26 cellular contexts compared by ENCODE assay signal in genomic region chr10:50634479-50634878, GRCh38. TPM values are rescaled to one million over a fixed set of nuclear protein-coding genes. Genes with fewer than 3 reads are reported as not detected.
DNase-seq lines count a peak whose midpoint lies in the region; ATAC-seq, FAIRE-seq and TF ChIP-seq lines count a peak whose summit lies in the region.
"Had no signal": no experiment of that assay in that cellular context is flagged by ENCODE, and none has a peak within 500 bp of the region (broad histone marks: within the 10 kb centered on the region; RNA-seq: fewer than 3 reads in every experiment).

No MANE protein-coding gene starts in this region.

- no peak for TF ChIP-seq CTCF in K562 (IDR thresholded peaks at IDR 0.05 in 2 of 3, conservative IDR thresholded peaks at IDR 0.05 in 1 of 3; ENCODE audit: insufficient read depth in 2 of 3, low read depth in 1 of 3, low read length in 3 of 3)

- no peak for TF ChIP-seq POLR2A in K562 (conservative IDR thresholded peaks at IDR 0.05)

- TF ChIP-seq EP300 in K562 (IDR thresholded peaks at IDR 0.05; ENCODE audit: low read length): no peak

- H3K9me3 ChIP-seq in K562 (replicated peaks; ENCODE audit: control insufficient read depth, insufficient read depth, low read depth, low read length): no peaks in the 10 kb centered on the region
- H3K9me3 ChIP-seq: A549, BE2C, BLaER1 had no signal

- H3K27ac Mint-ChIP-seq in activated CD4-positive, alpha-beta T cell treated with anti-CD3 and anti-CD28 coated beads, Interleukin-2, amount 10 ng/mL, durations not matched to agents 7 days and 5 days: peak overlapping the region; percentile 32
- H3K27ac Mint-ChIP-seq: CD4-positive, CD25-positive, alpha-beta regulatory T cell; CD8-positive, alpha-beta memory T cell had no signal

- H3K4me3 Mint-ChIP-seq in activated CD4-positive, alpha-beta T cell treated with anti-CD3 and anti-CD28 coated beads, Interleukin-2, amount 10 ng/mL, durations not matched to agents 7 days and 5 days: no peak overlapping the region
- H3K4me3 Mint-ChIP-seq in activated T-cell treated with anti-CD3 and anti-CD28 coated beads, Interleukin-2, amount 50 U/mL, for 4 hours: no peak overlapping the region
- H3K4me3 Mint-ChIP-seq: CD14-positive monocyte had no signal

- H3K27ac ChIP-seq in K562 (ENCODE audit: extremely low read depth, low read depth, low read length): no peak overlapping the region
- H3K27ac ChIP-seq: 22Rv1, A549, BLaER1 had no signal

- no peak overlapping the region for H3K4me3 ChIP-seq in K562
- H3K4me3 ChIP-seq: A549, BLaER1, GM12878 had no signal

- in situ Hi-C loops in K562 (cut with MboI): no loop called here

- POLR2A ChIA-PET in activated CD4-positive, alpha-beta T cell treated with anti-CD3 and anti-CD28 coated beads, Interleukin-2, amount 10 ng/mL, durations not matched to agents 7 days and 5 days (lab: Charles Lee): no interaction called here
- POLR2A ChIA-PET in K562 (lab: Yijun Ruan, JAX): interaction anchor here (1.3 kb wide), 1 partner anchor 10 kb away, joined by 9 read pairs; the partner anchor contains the start of gene SGMS1

- H3K79me2 ChIP-seq in K562 (ENCODE audit: control insufficient read depth, insufficient read depth, low read length): no peaks in the 10 kb centered on the region

- H4K20me1 ChIP-seq in K562 (replicated peaks; ENCODE audit: control insufficient read depth, insufficient read depth, low read length): no peaks in the 10 kb centered on the region
- H4K20me1 ChIP-seq: BLaER1 had no signal

- WGBS in K562 (ENCODE audit: insufficient coverage, low coverage, missing lambda C conversion rate): 21% methylated on average over 1 of the region's 1 CpG

- H3K4me1 Mint-ChIP-seq in activated CD4-positive, alpha-beta T cell treated with anti-CD3 and anti-CD28 coated beads, Interleukin-2, amount 10 ng/mL, durations not matched to agents 7 days and 5 days: peaks cover 50% of the 10 kb centered on the region
- peaks cover 47% of the 10 kb centered on the region for H3K4me1 Mint-ChIP-seq in activated T-cell treated with anti-CD3 and anti-CD28 coated beads, Interleukin-2, amount 50 U/mL, for 4 hours (ENCODE audit: low read depth)

- H3K9me1 ChIP-seq in K562 (ENCODE audit: control insufficient read depth, insufficient read depth, low read length): no peaks in the 10 kb centered on the region

- H2AFZ ChIP-seq in K562 (ENCODE audit: low read depth, low read length): no peak overlapping the region

- no peak overlapping the region for H3K9ac ChIP-seq in K562 (ENCODE audit: insufficient read depth in 1 of 2, low read depth in 2 of 2, low read length in 2 of 2)
- H3K9ac ChIP-seq: BLaER1 had no signal

- no peak for TF ChIP-seq RAD21 in K562 (CRISPR knock-in tag; conservative IDR thresholded peaks at IDR 0.05 in 1 of 2, IDR thresholded peaks at IDR 0.05 in 1 of 2)

- peaks cover 2 to 3% of the 10 kb centered on the region in 2 experiments; a peak in 3 of 5 replicates for H3K4me1 ChIP-seq in K562 (replicated peaks in 1 of 2; ENCODE audit: control insufficient read depth in 2 of 2, insufficient read depth in 2 of 2, low read length in 2 of 2)
- H3K4me1 ChIP-seq: A549, BE2C, BLaER1 had no signal

- BruUV-seq in K562 (replicated peaks; lab: Mats Ljungman, UMichigan): no TSS peak

- no peak for ATAC-seq in K562
- no peak for ATAC-seq in activated T-cell treated with anti-CD3 and anti-CD28 coated beads, Interleukin-2, amount 50 U/mL, for 4 hours
- ATAC-seq: A549, GM12878 had no signal

- H3K27me3 Mint-ChIP-seq in activated CD4-positive, alpha-beta T cell treated with anti-CD3 and anti-CD28 coated beads, Interleukin-2, amount 10 ng/mL, durations not matched to agents 7 days and 5 days: peaks cover 24% of the 10 kb centered on the region
- H3K27me3 Mint-ChIP-seq in activated T-cell treated with anti-CD3 and anti-CD28 coated beads, Interleukin-2, amount 50 U/mL, for 4 hours (ENCODE audit: low read depth): no peaks in the 10 kb centered on the region
- H3K27me3 Mint-ChIP-seq: CD4-positive, alpha-beta memory T cell; CD4-positive, CD25-positive, alpha-beta regulatory T cell; CD8-positive, alpha-beta memory T cell had no signal

- DNase-seq in NCI-H1694 treated with DMSO at 0.1 percent for 48 hours (lab: John Stamatoyannopoulos, UW) (peak; percentile 14), NCI-H1694 (lab: John Stamatoyannopoulos, UW) (no peak), K562 (ENCODE audit: extremely low read depth in 1 of 4, low spot score in 3 of 4) (no peak)
- DNase-seq in activated CD4-positive, alpha-beta T cell treated with anti-CD3 and anti-CD28 coated beads, Interleukin-2, amount 10 ng/mL, durations not matched to agents 7 days and 5 days: no peak
- no peak for DNase-seq in activated CD4-positive, alpha-beta T cell treated with anti-CD3 and anti-CD28 coated beads, Interleukin-2, amount 50 U/mL, for 48 hours
- DNase-seq in activated T-cell treated with anti-CD3 and anti-CD28 coated beads, Interleukin-2, amount 50 U/mL, for 4 hours: no peak
- DNase-seq: BE2C; C1 segment of cervical spinal cord; CD4-positive, alpha-beta memory T cell; CD4-positive, CD25-positive, alpha-beta regulatory T cell; CD8-positive, alpha-beta memory T cell; COR-L47; DMS 273 treated with DMSO at 0.1 percent for 48 hours; DMS153; DMS53; DMS79; DND-41; EL; GDM1 had no signal

- peaks cover 2% of the 10 kb centered on the region for H3K36me3 Mint-ChIP-seq in activated CD4-positive, alpha-beta T cell treated with anti-CD3 and anti-CD28 coated beads, Interleukin-2, amount 10 ng/mL, durations not matched to agents 7 days and 5 days (ENCODE audit: low read depth)
- H3K36me3 Mint-ChIP-seq in activated T-cell treated with anti-CD3 and anti-CD28 coated beads, Interleukin-2, amount 50 U/mL, for 4 hours (ENCODE audit: insufficient read depth): no peaks in the 10 kb centered on the region
- H3K36me3 Mint-ChIP-seq: CD4-positive, CD25-positive, alpha-beta regulatory T cell had no signal

- H3K27me3 ChIP-seq in K562 (ENCODE audit: control insufficient read depth in 2 of 2, insufficient read depth in 2 of 2, low read length in 2 of 2): no peaks in the 10 kb centered on the region; a peak in 1 of 5 replicates
- H3K27me3 ChIP-seq: BE2C, BLaER1 had no signal

- CTCF ChIA-PET in activated CD4-positive, alpha-beta T cell treated with anti-CD3 and anti-CD28 coated beads, Interleukin-2, amount 10 ng/mL, durations not matched to agents 7 days and 5 days (lab: Charles Lee): interaction anchor here (0.7 to 3.8 kb wide), 3 partner anchors 8 to 16 kb away, joined by 3 to 22 read pairs (median 13); no protein-coding TSS in a partner anchor
- CTCF ChIA-PET in K562 (lab: Yijun Ruan, JAX; ENCODE audit: low intra/inter-chr PET ratio): no interaction called here

- no peaks in the 10 kb centered on the region for H3K9me3 Mint-ChIP-seq in activated CD4-positive, alpha-beta T cell treated with anti-CD3 and anti-CD28 coated beads, Interleukin-2, amount 10 ng/mL, durations not matched to agents 7 days and 5 days
- no peaks in the 10 kb centered on the region for H3K9me3 Mint-ChIP-seq in activated T-cell treated with anti-CD3 and anti-CD28 coated beads, Interleukin-2, amount 50 U/mL, for 4 hours
- H3K9me3 Mint-ChIP-seq: CD14-positive monocyte; CD4-positive, alpha-beta memory T cell; CD4-positive, CD25-positive, alpha-beta regulatory T cell; CD8-positive, alpha-beta memory T cell had no signal

- intact Hi-C loops in K562 (cut with micrococcal nuclease): no loop called here

- no peak for FAIRE-seq in K562 (lab: Jason Lieb, UNC)
- FAIRE-seq: A549, GM12878, GM12892, GM18507 had no signal

- no peaks in the 10 kb centered on the region for H3K36me3 ChIP-seq in K562 (ENCODE audit: control insufficient read depth, insufficient read depth, low read length)
- H3K36me3 ChIP-seq: BE2C, BLaER1 had no signal

- H3K4me2 ChIP-seq in K562 (ENCODE audit: insufficient read depth, low read length): no peak overlapping the region
- H3K4me2 ChIP-seq: A549, BLaER1 had no signal

TF ChIP-seq in K562, 482 proteins besides CTCF, POLR2A, EP300 and RAD21 (continues in another document):
- TF ChIP-seq NCOA1 (IDR thresholded peaks at IDR 0.05; ENCODE audit: low read depth): no peak

RNA-seq across cellular contexts. Expression of gene SGMS1, which starts 10.7 kb away (rescaled TPM):
- 10 to 100 TPM; 17.1 to 19.3 TPM for total RNA-seq in activated CD4-positive, alpha-beta T cell treated with anti-CD3 and anti-CD28 coated beads, Interleukin-2, amount 10 ng/mL, durations not matched to agents 7 days and 5 days
- total RNA-seq in K562 (2011; cell fraction: chromatin; rRNA removed; ENCODE audit: low replicate concordance): 267 and 295 TPM in 2 replicates
- total RNA-seq in K562 (2011; cell fraction: nucleolus; rRNA removed): 202 and 204 TPM in 2 replicates
- total RNA-seq in K562 (2011; cell fraction: nucleoplasm; rRNA removed): 277 and 388 TPM in 2 replicates
- total RNA-seq in K562 (2014; rRNA removed) (187 and 232 TPM in 2 replicates), K562 (2014; rRNA removed; fragmentation: Illumina TruSeq; extraction: Trizol) (82.2 and 82.5 TPM in 2 replicates), K562 (2015; rRNA removed; fragmentation: Illumina TruSeq; extraction: Trizol) (82.3 and 83.8 TPM in 2 replicates), K562 (2021) (91.8 and 94.0 TPM in 2 replicates)
- polyA plus RNA-seq in K562 (2011; rRNA removed) (69.8 and 89.6 TPM in 2 replicates), K562 (2014; fragmentation: Illumina TruSeq; extraction: Trizol) (61.5 and 69.7 TPM in 2 replicates), K562 (2014; fragmentation: Nextera tagmentation; extraction: Ambion mirVana) (10 to 100 TPM; 22.6 to 25.3 TPM), K562 (2014; rRNA removed) (63.2 and 82.2 TPM in 2 replicates)
- polyA plus RNA-seq in K562 (2011; cell fraction: cytosol; rRNA removed): 58.5 and 88.3 TPM in 2 replicates
- polyA plus RNA-seq in K562 (2011; cell fraction: nucleus; rRNA removed): 74.4 and 107 TPM in 2 replicates
- polyA plus RNA-seq in K562 (2012): 27.2 and 40.1 TPM in 2 replicates
- 116 and 125 TPM in 2 replicates for polyA minus RNA-seq in K562 (2011; rRNA and poly(A)+ RNA removed)
- polyA minus RNA-seq in K562 (2011; cell fraction: cytosol; rRNA and poly(A)+ RNA removed): 75.6 and 79.4 TPM in 2 replicates
- 297 and 317 TPM in 2 replicates for polyA minus RNA-seq in K562 (2011; cell fraction: nucleus; rRNA and poly(A)+ RNA removed)
- total RNA-seq in activated T-cell treated with anti-CD3 and anti-CD28 coated beads, Interleukin-2, amount 50 U/mL, for 4 hours: 10 to 100 TPM; 10.6 to 16.5 (median 14.1) TPM

Comparison
In these comparisons a context has a peak if more than half of its experiments do, and no peak if none do; other contexts are left out.
1. RNA of gene SGMS1, which starts 10.7 kb away (total RNA-seq): 82.2 to 388 TPM in K562; 17.1 to 19.3 TPM in activated CD4-positive, alpha-beta T cell treated with anti-CD3 and anti-CD28 coated beads, Interleukin-2, amount 10 ng/mL, durations not matched to agents 7 days and 5 days and 10.6 to 16.5 TPM in activated T-cell treated with anti-CD3 and anti-CD28 coated beads, Interleukin-2, amount 50 U/mL, for 4 hours; every median in the first group is over 4 times any median in the second.